Comparison of ENCODE assay signal across 1 cellular context in genomic region chr14:77299776-77300175, GRCh38.
TF ChIP-seq lines count a peak whose summit lies in the region.

No MANE protein-coding gene starts in this region.

TF ChIP-seq in K562, 482 proteins besides CTCF, POLR2A, EP300 and RAD21 (continued from another document):
- TF ChIP-seq ZBTB2 (IDR thresholded peaks at IDR 0.05) (no peak), MAFG (tag; conservative IDR thresholded peaks at IDR 0.05) (no peak), HDAC6 (IDR thresholded peaks at IDR 0.05; ENCODE audit: low read depth, low read length) (no peak), ZNF695 (CRISPR knock-in tag; IDR thresholded peaks at IDR 0.05) (no peak), ZNF444 (CRISPR knock-in tag; IDR thresholded peaks at IDR 0.05) (no peak), ZNF436 (CRISPR knock-in tag; IDR thresholded peaks at IDR 0.05) (peak; percentile 82; the same call in 1 of the 2 replicates), GABPA (tag; conservative IDR thresholded peaks at IDR 0.05; ENCODE audit: low read depth) (no peak), ZNF740 (CRISPR knock-in tag; IDR thresholded peaks at IDR 0.05) (no peak), ZNF740 (tag; IDR thresholded peaks at IDR 0.05) (no peak), CTBP1 (IDR thresholded peaks at IDR 0.05; ENCODE audit: borderline replicate concordance) (no peak), ETS1 (conservative IDR thresholded peaks at IDR 0.05; ENCODE audit: control insufficient read depth, low read depth, low read length) (no peak)
